In genomic region chr9:975740-976257, GRCh38 we compare ENCODE assay signal across 19 cellular contexts. TPM values are rescaled to one million over a fixed set of nuclear protein-coding genes. Genes with fewer than 3 reads are reported as not detected.
DNase-seq lines count a peak whose midpoint lies in the region; ATAC-seq and TF ChIP-seq lines count a peak whose summit lies in the region.
"Had no signal": no experiment of that assay in that cellular context is flagged by ENCODE, and none has a peak within 500 bp of the region (broad histone marks: within the 10 kb centered on the region; RNA-seq: fewer than 3 reads in every experiment).

No MANE protein-coding gene starts in this region.

- no peaks in the 10 kb centered on the region for H3K9me3 Mint-ChIP-seq in activated CD8-positive, alpha-beta memory T cell treated with anti-CD3 and anti-CD28 coated beads, Interleukin-2, amount 10 ng/mL, durations not matched to agents 7 days and 5 days (ENCODE audit: low read depth)
- H3K9me3 Mint-ChIP-seq in activated T-helper 2 cell treated with anti-CD3 and anti-CD28 coated beads, Interferon-gamma antibody, Interleukin-2, Interleukin-4, amounts not matched to agents 10 μg/mL and 5 μg/mL and 100 μg/mL, durations not matched to agents 14 hours and 24 hours and 36 hours = no peaks in the 10 kb centered on the region
- H3K9me3 Mint-ChIP-seq: natural killer cell had no signal

- ATAC-seq in activated CD8-positive, alpha-beta memory T cell treated with anti-CD3 and anti-CD28 coated beads, Interleukin-2, amount 10 ng/mL, durations not matched to agents 7 days and 5 days = no peak
- no peak for ATAC-seq in HG03342 (IDR thresholded peaks at IDR 0.05; ENCODE audit: unreplicated experiment)
- ATAC-seq: left cardiac atrium, natural killer cell had no signal

- no peak for DNase-seq in activated CD8-positive, alpha-beta memory T cell treated with anti-CD3 and anti-CD28 coated beads, Interleukin-2, amount 10 ng/mL, durations not matched to agents 7 days and 5 days
- no peak for DNase-seq in activated CD8-positive, alpha-beta memory T cell treated with anti-CD3 and anti-CD28 coated beads for 24 hours
- no peak for DNase-seq in activated T-helper 2 cell treated with anti-CD3 and anti-CD28 coated beads, Interferon-gamma antibody, Interleukin-2, Interleukin-4, amounts not matched to agents 10 μg/mL and 5 μg/mL and 100 μg/mL, durations not matched to agents 14 hours and 24 hours and 36 hours (ENCODE audit: low spot score)
- DNase-seq in HEK293T (ENCODE audit: extremely low spot score) (no peak), NCI-H2171 treated with DMSO at 0.1 percent for 48 hours (lab: John Stamatoyannopoulos, UW) (no peak)
- DNase-seq: ACHN; activated CD4-positive, CD25-positive, alpha-beta regulatory T cell treated with anti-CD3 and anti-CD28 coated beads, Interleukin-2, amount 50 U/mL, for 72 hours; activated effector memory CD4-positive, alpha-beta T cell treated with Interleukin-2 at 50 U/mL for 16 hours; GDM1; left cardiac atrium; natural killer cell; NCI-H510A; PC-3; small intestine had no signal

- H3K9me3 ChIP-seq in iPS-20b (ENCODE audit: insufficient read depth, low read depth, low read length) (no peaks in the 10 kb centered on the region; the same call in 1 of the 2 replicates), skeletal muscle satellite cell (replicated peaks; ENCODE audit: low read length) (no peaks in the 10 kb centered on the region)

- no peak overlapping the region for H3K4me3 Mint-ChIP-seq in activated CD8-positive, alpha-beta memory T cell treated with anti-CD3 and anti-CD28 coated beads, Interleukin-2, amount 10 ng/mL, durations not matched to agents 7 days and 5 days
- no peak overlapping the region for H3K4me3 Mint-ChIP-seq in activated T-helper 2 cell treated with anti-CD3 and anti-CD28 coated beads, Interferon-gamma antibody, Interleukin-2, Interleukin-4, amounts not matched to agents 10 μg/mL and 5 μg/mL and 100 μg/mL, durations not matched to agents 14 hours and 24 hours and 36 hours (ENCODE audit: low read depth)
- H3K4me3 Mint-ChIP-seq: natural killer cell had no signal

- H3K36me3 ChIP-seq in iPS-20b (ENCODE audit: insufficient read depth, low read depth, low read length) = no peaks in the 10 kb centered on the region
- H3K36me3 ChIP-seq in skeletal muscle satellite cell (ENCODE audit: insufficient read depth, low read length) = no peaks in the 10 kb centered on the region

- CTCF ChIA-PET in activated CD8-positive, alpha-beta memory T cell treated with anti-CD3 and anti-CD28 coated beads, Interleukin-2, amount 10 ng/mL, durations not matched to agents 7 days and 5 days (lab: Charles Lee) = no interaction called here
- CTCF ChIA-PET in HEK293T (lab: Yijun Ruan, JAX) = interaction anchor here (1.4 kb wide), 1 partner anchor 13 kb away, joined by 4 read pairs; no protein-coding TSS in a partner anchor

- H3K27me3 ChIP-seq in iPS-20b (ENCODE audit: insufficient read depth, low read length) (peaks cover 100% of the 10 kb centered on the region), skeletal muscle satellite cell (ENCODE audit: control insufficient read depth, insufficient read depth, low read length) (peaks cover 67% of the 10 kb centered on the region)

- peaks cover 85% of the 10 kb centered on the region for H3K27me3 Mint-ChIP-seq in activated CD8-positive, alpha-beta memory T cell treated with anti-CD3 and anti-CD28 coated beads, Interleukin-2, amount 10 ng/mL, durations not matched to agents 7 days and 5 days
- H3K27me3 Mint-ChIP-seq in activated T-helper 2 cell treated with anti-CD3 and anti-CD28 coated beads, Interferon-gamma antibody, Interleukin-2, Interleukin-4, amounts not matched to agents 10 μg/mL and 5 μg/mL and 100 μg/mL, durations not matched to agents 14 hours and 24 hours and 36 hours (ENCODE audit: low read depth) = peaks cover 76% of the 10 kb centered on the region

- POLR2A ChIA-PET in HEK293T (lab: Yijun Ruan, JAX) = interaction anchor here (0.7 to 1.0 kb wide), 2 partner anchors 10 to 76 kb away, joined by 3 to 4 read pairs; no protein-coding TSS in a partner anchor

- no peak overlapping the region for H3K9ac ChIP-seq in iPS-20b (ENCODE audit: low read depth, low read length)
- H3K9ac ChIP-seq in skeletal muscle satellite cell (ENCODE audit: low read depth, low read length) = no peak overlapping the region
- H3K9ac ChIP-seq: KMS-11 had no signal

- H3K4me2 ChIP-seq in skeletal muscle satellite cell (ENCODE audit: low read length) = peak overlapping the region; percentile 41
- H3K4me2 ChIP-seq: KMS-11 had no signal

- peak overlapping the region; percentile 63 for H3K27ac Mint-ChIP-seq in activated CD8-positive, alpha-beta memory T cell treated with anti-CD3 and anti-CD28 coated beads, Interleukin-2, amount 10 ng/mL, durations not matched to agents 7 days and 5 days
- H3K27ac Mint-ChIP-seq in activated T-helper 2 cell treated with anti-CD3 and anti-CD28 coated beads, Interferon-gamma antibody, Interleukin-2, Interleukin-4, amounts not matched to agents 10 μg/mL and 5 μg/mL and 100 μg/mL, durations not matched to agents 14 hours and 24 hours and 36 hours = peak overlapping the region; percentile 38
- H3K27ac Mint-ChIP-seq: natural killer cell had no signal

- H3K4me3 ChIP-seq in iPS-20b (ENCODE audit: low read length) = peak overlapping the region; percentile 60
- peak overlapping the region; percentile 24 for H3K4me3 ChIP-seq in skeletal muscle satellite cell (ENCODE audit: low read length)

- intact Hi-C loops in activated T-helper 2 cell treated with anti-CD3 and anti-CD28 coated beads, Interferon-gamma antibody, Interleukin-2, Interleukin-4, amounts not matched to agents 10 μg/mL and 5 μg/mL and 100 μg/mL, durations not matched to agents 14 hours and 24 hours and 36 hours (cut with micrococcal nuclease) = loop anchor here (1.0 kb wide), 1 partner anchor 75 kb away; the partner anchor contains the start of gene DMRT2

- peaks cover 6% of the 10 kb centered on the region for H3K36me3 Mint-ChIP-seq in activated CD8-positive, alpha-beta memory T cell treated with anti-CD3 and anti-CD28 coated beads, Interleukin-2, amount 10 ng/mL, durations not matched to agents 7 days and 5 days
- H3K36me3 Mint-ChIP-seq in activated T-helper 2 cell treated with anti-CD3 and anti-CD28 coated beads, Interferon-gamma antibody, Interleukin-2, Interleukin-4, amounts not matched to agents 10 μg/mL and 5 μg/mL and 100 μg/mL, durations not matched to agents 14 hours and 24 hours and 36 hours (ENCODE audit: low read depth) = no peaks in the 10 kb centered on the region
- H3K36me3 Mint-ChIP-seq: natural killer cell had no signal

- peaks cover 10% of the 10 kb centered on the region for H3K4me1 Mint-ChIP-seq in activated CD8-positive, alpha-beta memory T cell treated with anti-CD3 and anti-CD28 coated beads, Interleukin-2, amount 10 ng/mL, durations not matched to agents 7 days and 5 days
- H3K4me1 Mint-ChIP-seq in activated T-helper 2 cell treated with anti-CD3 and anti-CD28 coated beads, Interferon-gamma antibody, Interleukin-2, Interleukin-4, amounts not matched to agents 10 μg/mL and 5 μg/mL and 100 μg/mL, durations not matched to agents 14 hours and 24 hours and 36 hours (ENCODE audit: low read depth) = no peaks in the 10 kb centered on the region
- H3K4me1 Mint-ChIP-seq: natural killer cell had no signal

- no peak overlapping the region for H3K27ac ChIP-seq in iPS-20b (ENCODE audit: low read length)
- H3K27ac ChIP-seq: KMS-11 had no signal

- H3K4me1 ChIP-seq in iPS-20b (ENCODE audit: insufficient read depth, low read length) (no peaks in the 10 kb centered on the region; the same call in 1 of the 2 replicates), skeletal muscle satellite cell (ENCODE audit: control insufficient read depth, insufficient read depth, low read length) (peaks cover 3% of the 10 kb centered on the region)

TF ChIP-seq in HEK293T, 16 proteins besides CTCF, POLR2A, EP300 and RAD21:
- TF ChIP-seq CTBP1 (IDR thresholded peaks at IDR 0.05; ENCODE audit: borderline replicate concordance) (no peak), L3MBTL2 (conservative IDR thresholded peaks at IDR 0.05) (no peak), SUZ12 (IDR thresholded peaks at IDR 0.05) (no peak)
- TF ChIP-seq, protein P1, sequence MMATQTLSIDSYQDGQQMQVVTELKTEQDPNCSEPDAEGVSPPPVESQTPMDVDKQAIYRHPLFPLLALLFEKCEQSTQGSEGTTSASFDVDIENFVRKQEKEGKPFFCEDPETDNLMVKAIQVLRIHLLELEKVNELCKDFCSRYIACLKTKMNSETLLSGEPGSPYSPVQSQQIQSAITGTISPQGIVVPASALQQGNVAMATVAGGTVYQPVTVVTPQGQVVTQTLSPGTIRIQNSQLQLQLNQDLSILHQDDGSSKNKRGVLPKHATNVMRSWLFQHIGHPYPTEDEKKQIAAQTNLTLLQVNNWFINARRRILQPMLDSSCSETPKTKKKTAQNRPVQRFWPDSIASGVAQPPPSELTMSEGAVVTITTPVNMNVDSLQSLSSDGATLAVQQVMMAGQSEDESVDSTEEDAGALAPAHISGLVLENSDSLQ (IDR thresholded peaks at IDR 0.05) = no peak

RNA-seq across cellular contexts. Expression of gene DMRT3, which starts 0.7 kb away (rescaled TPM):
- not detected for total RNA-seq in activated CD8-positive, alpha-beta memory T cell treated with anti-CD3 and anti-CD28 coated beads, Interleukin-2, amount 10 ng/mL, durations not matched to agents 7 days and 5 days
- total RNA-seq in activated T-helper 2 cell treated with anti-CD3 and anti-CD28 coated beads, Interferon-gamma antibody, Interleukin-2, Interleukin-4, amounts not matched to agents 10 μg/mL and 5 μg/mL and 100 μg/mL, durations not matched to agents 14 hours and 24 hours and 36 hours = not detected in 2 replicates
- not detected in 2 replicates for total RNA-seq in skeletal muscle satellite cell (2012; rRNA removed)
- total RNA-seq: left cardiac atrium, natural killer cell, PC-3, temporal lobe had no signal
